In the genomic region with DNA sequence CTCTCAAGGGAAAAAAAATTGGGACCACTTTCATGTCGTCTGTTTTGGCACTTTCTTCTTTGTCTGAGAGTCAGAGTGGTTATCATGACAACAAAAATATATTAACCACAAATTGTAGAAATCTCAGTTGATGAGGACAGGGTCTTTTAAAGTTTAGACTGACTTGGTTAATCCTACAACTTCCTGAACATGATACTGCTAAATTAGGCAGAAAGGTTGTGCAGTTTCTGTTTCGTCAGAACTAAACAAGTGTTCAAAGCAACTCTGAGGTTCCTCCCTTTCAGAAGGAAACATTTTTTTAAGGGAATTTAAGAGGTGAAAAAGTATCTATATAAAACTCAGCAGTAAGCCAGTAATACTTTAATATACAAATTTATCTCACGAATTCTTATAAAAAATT, we compare ENCODE assay signal across 11 cellular contexts. TPM values are rescaled to one million over a fixed set of nuclear protein-coding genes. Genes with fewer than 3 reads are reported as not detected.
DNase-seq lines count a peak whose midpoint lies in the region; ATAC-seq and TF ChIP-seq lines count a peak whose summit lies in the region.
"Had no signal": no experiment of that assay in that cellular context is flagged by ENCODE, and none has a peak within 500 bp of the region (broad histone marks: within the 10 kb centered on the region; RNA-seq: fewer than 3 reads in every experiment).

No MANE protein-coding gene starts in this region.

- H3K36me3 Mint-ChIP-seq in CD4-positive, alpha-beta memory T cell: peaks cover 2 to 10% of the 10 kb centered on the region in 2 donors
- H3K36me3 Mint-ChIP-seq in neural progenitor cell (no peaks in the 10 kb centered on the region), endothelial cell (ENCODE audit: low read depth, unreplicated experiment) (no peaks in the 10 kb centered on the region)

- H3K79me2 ChIP-seq in fibroblast of lung (ENCODE audit: control insufficient read depth, insufficient read depth, low read length): no peaks in the 10 kb centered on the region
- no peaks in the 10 kb centered on the region for H3K79me2 ChIP-seq in neural progenitor cell (ENCODE audit: low read depth)

- H3K9ac ChIP-seq in fibroblast of lung (ENCODE audit: insufficient read depth, low read length) (no peak overlapping the region), neural progenitor cell (no peak overlapping the region)

- H3F3A ChIP-seq in neural progenitor cell (ENCODE audit: low read depth): no peaks in the 10 kb centered on the region

- no peaks in the 10 kb centered on the region for H3K36me3 ChIP-seq in A673 (ENCODE audit: insufficient read depth, low read length, poor library complexity, severe bottlenecking)
- H3K36me3 ChIP-seq in fibroblast of lung (ENCODE audit: control insufficient read depth, insufficient read depth, low read length): no peaks in the 10 kb centered on the region
- no peaks in the 10 kb centered on the region for H3K36me3 ChIP-seq in CD4-positive, alpha-beta memory T cell (ENCODE audit: insufficient read depth, low read length)
- H3K36me3 ChIP-seq in neural progenitor cell: no peaks in the 10 kb centered on the region
- H3K36me3 ChIP-seq: right atrium auricular region had no signal

- peak overlapping the region in 1 of 7 donors; percentile 76 for H3K27ac Mint-ChIP-seq in CD4-positive, alpha-beta memory T cell
- H3K27ac Mint-ChIP-seq in neural progenitor cell (no peak overlapping the region), endothelial cell (ENCODE audit: unreplicated experiment) (no peak overlapping the region)

- BruUV-seq in A673 (replicated peaks; lab: Mats Ljungman, UMichigan): no TSS peak

- no peak overlapping the region for H3K4me3 Mint-ChIP-seq in CD4-positive, alpha-beta memory T cell
- H3K4me3 Mint-ChIP-seq in neural progenitor cell (no peak overlapping the region), endothelial cell (ENCODE audit: unreplicated experiment) (no peak overlapping the region)

- no peaks in the 10 kb centered on the region for H3K9me3 ChIP-seq in A673 (ENCODE audit: low read depth, low read length, poor library complexity, severe bottlenecking)
- no peaks in the 10 kb centered on the region for H3K9me3 ChIP-seq in fibroblast of lung (ENCODE audit: control insufficient read depth, insufficient read depth, low read depth, low read length)
- no peaks in the 10 kb centered on the region for H3K9me3 ChIP-seq in CD4-positive, alpha-beta memory T cell (ENCODE audit: control insufficient read depth in 1 of 2, low read length in 2 of 2)
- H3K9me3 ChIP-seq in neural progenitor cell (ENCODE audit: low read depth): no peaks in the 10 kb centered on the region
- H3K9me3 ChIP-seq: right atrium auricular region had no signal

- H3K4me3 ChIP-seq in A673 (ENCODE audit: low read depth, low read length, poor library complexity, severe bottlenecking): peak overlapping the region; percentile 20
- H3K4me3 ChIP-seq in fibroblast of lung (replicated peaks in 1 of 4; ENCODE audit: control extremely low read depth in 1 of 4, insufficient read depth in 1 of 4, low read depth in 3 of 4, low read length in 4 of 4): no peak overlapping the region
- no peak overlapping the region for H3K4me3 ChIP-seq in CD4-positive, alpha-beta memory T cell (ENCODE audit: low read length in 2 of 2)
- H3K4me3 ChIP-seq in neural progenitor cell: no peak overlapping the region
- H3K4me3 ChIP-seq: right atrium auricular region had no signal

- no peaks in the 10 kb centered on the region for H3K27me3 ChIP-seq in A673 (replicated peaks; ENCODE audit: insufficient read depth, low read depth, low read length, poor library complexity)
- no peaks in the 10 kb centered on the region for H3K27me3 ChIP-seq in fibroblast of lung (ENCODE audit: control insufficient read depth, insufficient read depth, low read length)
- no peaks in the 10 kb centered on the region for H3K27me3 ChIP-seq in CD4-positive, alpha-beta memory T cell (ENCODE audit: insufficient read depth, low read length)
- H3K27me3 ChIP-seq in neural progenitor cell: peaks cover 19% of the 10 kb centered on the region
- H3K27me3 ChIP-seq: right atrium auricular region had no signal

- H3K9me3 Mint-ChIP-seq in CD4-positive, alpha-beta memory T cell: no peaks in the 10 kb centered on the region
- H3K9me3 Mint-ChIP-seq in neural progenitor cell: peaks cover 5% of the 10 kb centered on the region
- H3K9me3 Mint-ChIP-seq in endothelial cell (ENCODE audit: unreplicated experiment): no peaks in the 10 kb centered on the region

- H4K20me1 ChIP-seq in fibroblast of lung (ENCODE audit: control insufficient read depth, extremely low read depth, insufficient read depth, low read length): no peaks in the 10 kb centered on the region
- no peaks in the 10 kb centered on the region for H4K20me1 ChIP-seq in neural progenitor cell (ENCODE audit: low read depth)

- CTCF ChIA-PET in A673 (lab: Charles Lee): no interaction called here
- CTCF ChIA-PET in CD4-positive, alpha-beta memory T cell (lab: Charles Lee; ENCODE audit: partially characterized antibody): no interaction called here

- H3K4me2 ChIP-seq in fibroblast of lung (ENCODE audit: extremely low read depth, insufficient read depth, low read length) (no peak overlapping the region), neural progenitor cell (no peak overlapping the region)

- peak overlapping the region; percentile 54 for H3K27ac ChIP-seq in A673 (ENCODE audit: low read depth, low read length, poor library complexity, severe bottlenecking)
- no peak overlapping the region for H3K27ac ChIP-seq in fibroblast of lung (ENCODE audit: insufficient read depth, low read length)
- no peak overlapping the region for H3K27ac ChIP-seq in CD4-positive, alpha-beta memory T cell (ENCODE audit: low read depth, low read length)
- no peak overlapping the region for H3K27ac ChIP-seq in neural progenitor cell
- H3K27ac ChIP-seq: right atrium auricular region had no signal

- no peaks in the 10 kb centered on the region for H3K27me3 Mint-ChIP-seq in CD4-positive, alpha-beta memory T cell
- H3K27me3 Mint-ChIP-seq in neural progenitor cell (ENCODE audit: insufficient read depth, low read depth): no peaks in the 10 kb centered on the region
- H3K27me3 Mint-ChIP-seq in endothelial cell (ENCODE audit: unreplicated experiment): peaks cover 1% of the 10 kb centered on the region

- intact Hi-C loops in A673 (cut with micrococcal nuclease; ENCODE audit: unreplicated experiment): no loop called here
- intact Hi-C loops in CD4-positive, alpha-beta memory T cell (cut with micrococcal nuclease): no loop called here

- peaks cover 0 to 4% (median 3%) of the 10 kb centered on the region in 4 donors for H3K4me1 Mint-ChIP-seq in CD4-positive, alpha-beta memory T cell
- H3K4me1 Mint-ChIP-seq in neural progenitor cell (peaks cover 19% of the 10 kb centered on the region), endothelial cell (ENCODE audit: unreplicated experiment) (peaks cover 8% of the 10 kb centered on the region)

- H3K4me1 ChIP-seq in A673 (ENCODE audit: insufficient read depth, low read length, poor library complexity, severe bottlenecking) (peaks cover 42% of the 10 kb centered on the region), fibroblast of lung (ENCODE audit: control insufficient read depth, extremely low read depth, insufficient read depth, low read length) (no peaks in the 10 kb centered on the region), neural progenitor cell (no peaks in the 10 kb centered on the region)
- H3K4me1 ChIP-seq in CD4-positive, alpha-beta memory T cell (ENCODE audit: insufficient read depth, low read length): no peaks in the 10 kb centered on the region
- H3K4me1 ChIP-seq: right atrium auricular region had no signal

- DNase-seq in A673 (ENCODE audit: low spot score) (peak; percentile 45), HT-29 (ENCODE audit: low spot score) (peak; percentile 54), fibroblast of lung (ENCODE audit: low read depth in 2 of 2) (no peak), neural progenitor cell (ENCODE audit: low spot score) (no peak), endothelial cell (ENCODE audit: low spot score) (no peak)
- no peak for DNase-seq in CD4-positive, alpha-beta memory T cell
- DNase-seq: mesenchymal stem cell, NCI-H187 had no signal

- TF ChIP-seq CTCF in A673 (conservative IDR thresholded peaks at IDR 0.05; ENCODE audit: low read depth, low read length): no peak
- no peak for TF ChIP-seq CTCF in fibroblast of lung (conservative IDR thresholded peaks at IDR 0.05 in 1 of 2, IDR thresholded peaks at IDR 0.05 in 1 of 2; ENCODE audit: low read depth in 1 of 2, low read length in 2 of 2)
- TF ChIP-seq CTCF in neural progenitor cell (IDR thresholded peaks at IDR 0.05): no peak
- no peak for TF ChIP-seq CTCF in endothelial cell (IDR thresholded peaks at IDR 0.05; ENCODE audit: unreplicated experiment)

- ATAC-seq in GM21390 (IDR thresholded peaks at IDR 0.05; ENCODE audit: unreplicated experiment) (peak; percentile 66), HG03175 (IDR thresholded peaks at IDR 0.05; ENCODE audit: unreplicated experiment) (no peak)

- POLR2A ChIA-PET in A673 (lab: Charles Lee; ENCODE audit: low non-redundant PET): no interaction called here
- POLR2A ChIA-PET in CD4-positive, alpha-beta memory T cell (lab: Charles Lee; ENCODE audit: partially characterized antibody): no interaction called here

- H2AFZ ChIP-seq in fibroblast of lung (ENCODE audit: low read length): peak overlapping the region; percentile 8
- no peak overlapping the region for H2AFZ ChIP-seq in neural progenitor cell (replicated peaks)

RNA-seq across cellular contexts. Expression of gene KLF5, which starts 15.3 kb away (rescaled TPM):
- total RNA-seq in A673 (2021) (4.0 and 7.2 TPM in 2 replicates), fibroblast of lung (0.26 and 0.83 TPM in 2 replicates), neural progenitor cell (ENCODE audit: low replicate concordance) (0.84 and 0.96 TPM in 2 replicates), endothelial cell (ENCODE audit: unreplicated experiment) (2.4 TPM)
- 129 and 135 TPM in 2 replicates for total RNA-seq in HT-29 (2014; rRNA removed; shearing (Covaris generic))
- 3.3 and 6.6 TPM in 2 replicates for polyA plus RNA-seq in fibroblast of lung
- 1.6 and 2.7 TPM in 2 replicates for polyA plus RNA-seq in fibroblast of lung (2012)
- polyA minus RNA-seq in fibroblast of lung (ENCODE audit: low replicate concordance): 1.1 and 7.5 TPM in 2 replicates
- total RNA-seq in CD4-positive, alpha-beta memory T cell: 1 to 10 TPM; 5.0 to 5.4 TPM
- 1 to 10 TPM in 1 of 2 donors, under 1 TPM in 1; 0.83 to 3.3 TPM for polyA plus RNA-seq in CD4-positive, alpha-beta memory T cell

Comparison
In these comparisons a context has a peak if more than half of its experiments do, and no peak if none do; other contexts are left out.
1. DNase-seq: peak in A673 (single experiment) and HT-29 (single experiment); none in fibroblast of lung (0 of 2), CD4-positive, alpha-beta memory T cell (0 of 5), neural progenitor cell (single experiment) and endothelial cell (single experiment).
2. RNA of gene KLF5, which starts 15.3 kb away (total RNA-seq): 129 to 135 TPM in HT-29; 4.0 to 7.2 TPM in A673, 5.0 to 5.4 TPM in CD4-positive, alpha-beta memory T cell, 2.4 TPM in endothelial cell (single experiment), 0.84 to 0.96 TPM in neural progenitor cell and 0.26 to 0.83 TPM in fibroblast of lung; every median in the first group is over 10 times any median in the second.